Comparison of ENCODE assay signal across 11 cellular contexts in the genomic region with DNA sequence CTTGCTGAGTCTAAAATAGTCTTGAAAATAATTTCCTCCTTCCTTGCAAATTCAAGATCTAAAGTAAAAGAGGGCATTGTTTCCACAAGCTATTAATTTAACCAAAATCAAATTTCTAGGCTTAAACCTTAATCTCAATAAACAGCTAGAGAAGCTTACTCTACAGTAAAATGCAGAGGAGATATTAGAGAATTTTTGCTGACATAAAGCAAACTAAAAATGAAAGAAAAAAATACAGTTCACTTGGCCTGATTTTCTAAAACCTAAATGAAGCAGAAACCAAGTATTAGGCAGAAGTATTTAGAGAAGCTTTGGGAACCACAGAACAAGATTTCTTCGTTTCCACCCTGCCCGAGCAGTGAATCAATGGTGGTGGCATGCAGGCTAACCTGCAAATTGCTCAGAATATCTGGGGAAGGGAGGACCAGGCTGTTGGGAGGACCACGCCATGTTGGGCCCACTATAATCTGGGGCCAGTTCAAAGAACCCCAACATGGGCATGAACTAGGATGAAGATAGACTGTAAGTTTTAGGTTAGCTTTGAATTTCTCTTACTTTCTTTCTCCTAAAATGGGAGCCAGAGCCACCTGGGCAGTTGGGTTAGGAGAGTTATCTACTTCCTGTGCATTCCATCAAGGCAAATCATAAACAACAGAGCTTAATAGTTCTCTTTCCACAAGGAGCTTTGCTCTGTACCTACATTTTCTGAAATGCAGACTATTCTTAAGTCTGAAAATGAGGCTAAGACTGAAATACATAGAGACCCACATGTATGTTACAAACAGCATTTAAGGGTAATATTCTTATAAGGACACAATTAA. TPM values are rescaled to one million over a fixed set of nuclear protein-coding genes. Genes with fewer than 3 reads are reported as not detected.
DNase-seq lines count a peak whose midpoint lies in the region; TF ChIP-seq lines count a peak whose summit lies in the region.
"Had no signal": no experiment of that assay in that cellular context is flagged by ENCODE, and none has a peak within 500 bp of the region (broad histone marks: within the 10 kb centered on the region; RNA-seq: fewer than 3 reads in every experiment).

No MANE protein-coding gene starts in this region.

- no peaks in the 10 kb centered on the region for H4K20me1 ChIP-seq in GM23248 (ENCODE audit: insufficient read depth)
- no peaks in the 10 kb centered on the region for H4K20me1 ChIP-seq in neural progenitor cell (ENCODE audit: low read depth)
- H4K20me1 ChIP-seq: BLaER1 had no signal

- H3K4me3 ChIP-seq in GM23248, result peak overlapping the region; percentile 98; the same call in 1 of the 2 replicates
- peak overlapping the region; percentile 74 for H3K4me3 ChIP-seq in astrocyte of the cerebellum (ENCODE audit: low read depth, low read length)
- H3K4me3 ChIP-seq in fibroblast of pulmonary artery (replicated peaks; ENCODE audit: low read depth, low read length), result peak overlapping the region; percentile 94
- no peak overlapping the region for H3K4me3 ChIP-seq in neural progenitor cell
- H3K4me3 ChIP-seq: BLaER1 had no signal

- peaks cover 74% of the 10 kb centered on the region for H3F3A ChIP-seq in GM23248 (ENCODE audit: insufficient read depth)
- H3F3A ChIP-seq in neural progenitor cell (ENCODE audit: low read depth), result peaks cover 58% of the 10 kb centered on the region

- peaks cover 76% of the 10 kb centered on the region for H3K4me1 ChIP-seq in GM23248 (ENCODE audit: insufficient read depth)
- peaks cover 43% of the 10 kb centered on the region for H3K4me1 ChIP-seq in neural progenitor cell

- H3K9ac ChIP-seq in GM23248, result 0 out of 2 replicates have a peak overlapping the region, but pooled peaks have one; percentile 10
- no peak overlapping the region for H3K9ac ChIP-seq in neural progenitor cell
- H3K9ac ChIP-seq: BLaER1 had no signal

- H3K9me3 Mint-ChIP-seq in progenitor cell of endocrine pancreas (ENCODE audit: low read depth), result no peaks in the 10 kb centered on the region
- no peaks in the 10 kb centered on the region for H3K9me3 Mint-ChIP-seq in neural progenitor cell

- WGBS in GM23248 (ENCODE audit: low coverage in 1 of 2, low lambda C conversion rate in 2 of 2, missing lambda C conversion rate in 2 of 2), 2 experiments, result 89 to 93% methylated on average over 3 of the region's 3 CpGs

- H3K27me3 Mint-ChIP-seq in progenitor cell of endocrine pancreas, result no peaks in the 10 kb centered on the region
- H3K27me3 Mint-ChIP-seq in neural progenitor cell (ENCODE audit: insufficient read depth, low read depth), result peaks cover 26% of the 10 kb centered on the region

- peak overlapping the region; percentile 52 for H3K4me2 ChIP-seq in GM23248 (ENCODE audit: unreplicated experiment)
- H3K4me2 ChIP-seq in neural progenitor cell, result no peak overlapping the region

- no peaks in the 10 kb centered on the region for H3K9me3 ChIP-seq in GM23248 (ENCODE audit: low read depth)
- H3K9me3 ChIP-seq in neural progenitor cell (ENCODE audit: low read depth), result no peaks in the 10 kb centered on the region

- TF ChIP-seq CTCF in astrocyte of the cerebellum (IDR thresholded peaks at IDR 0.05; ENCODE audit: low read depth, low read length, missing control alignments) (no peak), fibroblast of pulmonary artery (IDR thresholded peaks at IDR 0.05; ENCODE audit: low read length, missing control alignments) (no peak), progenitor cell of endocrine pancreas (IDR thresholded peaks at IDR 0.05; ENCODE audit: unreplicated experiment) (no peak), neural progenitor cell (IDR thresholded peaks at IDR 0.05) (no peak)

- in situ Hi-C loops in GM23248 (cut with MboI), result no loop called here
- in situ Hi-C loops in astrocyte of the cerebellum (cut with HindIII; ENCODE audit: low sequenced_read_pairs), result loop anchor here (5.0 kb wide), 1 partner anchor 148 kb away; no protein-coding TSS in a partner anchor
- in situ Hi-C loops in KBM-7 (cut with MboI; ENCODE audit: low pct_unique_long_range_greater_than_20kb, low sequenced_read_pairs), result no loop called here

- no peaks in the 10 kb centered on the region for H3K9me2 ChIP-seq in GM23248 (ENCODE audit: insufficient read depth)

- no peaks in the 10 kb centered on the region for H3K27me3 ChIP-seq in GM23248 (replicated peaks; ENCODE audit: insufficient read depth)
- peaks cover 33% of the 10 kb centered on the region for H3K27me3 ChIP-seq in neural progenitor cell

- H3K27ac ChIP-seq in GM23248 (peak overlapping the region; percentile 19), neural progenitor cell (no peak overlapping the region)
- H3K27ac ChIP-seq: BLaER1 had no signal

- H2AFZ ChIP-seq in GM23248, result no peak overlapping the region
- H2AFZ ChIP-seq in neural progenitor cell (replicated peaks), result no peak overlapping the region

- H3K36me3 ChIP-seq in GM23248 (ENCODE audit: low read depth), result peaks cover 18% of the 10 kb centered on the region
- H3K36me3 ChIP-seq in neural progenitor cell, result no peaks in the 10 kb centered on the region
- H3K36me3 ChIP-seq: BLaER1 had no signal

- DNase-seq in GM23248, result peak; percentile 31
- DNase-seq in astrocyte of the cerebellum (ENCODE audit: low read depth), result no peak
- DNase-seq in fibroblast of pulmonary artery (ENCODE audit: low read depth), result no peak
- DNase-seq in progenitor cell of endocrine pancreas (ENCODE audit: low spot score, unreplicated experiment), result no peak
- no peak for DNase-seq in T-helper 9 cell
- no peak for DNase-seq in NOMO-1 treated with dmso at 0.1 percent for 144 hours (lab: John Stamatoyannopoulos, UW; ENCODE audit: unreplicated experiment)
- no peak for DNase-seq in neural progenitor cell (ENCODE audit: low spot score)
- no peak for DNase-seq in KBM-7
- DNase-seq: cerebellar nuclear complex, NCI-H526 had no signal

- H3K27ac Mint-ChIP-seq in progenitor cell of endocrine pancreas (peak overlapping the region; percentile 43), neural progenitor cell (no peak overlapping the region)

- peaks cover 30% of the 10 kb centered on the region for H3K79me2 ChIP-seq in GM23248 (ENCODE audit: insufficient read depth)
- no peaks in the 10 kb centered on the region for H3K79me2 ChIP-seq in neural progenitor cell (ENCODE audit: low read depth)

- peaks cover 53% of the 10 kb centered on the region for H3K4me1 Mint-ChIP-seq in progenitor cell of endocrine pancreas (ENCODE audit: low read depth)
- peaks cover 35% of the 10 kb centered on the region for H3K4me1 Mint-ChIP-seq in neural progenitor cell

- no peak overlapping the region for H3K4me3 Mint-ChIP-seq in progenitor cell of endocrine pancreas (ENCODE audit: low read depth)
- no peak overlapping the region for H3K4me3 Mint-ChIP-seq in neural progenitor cell

- H3K36me3 Mint-ChIP-seq in progenitor cell of endocrine pancreas (ENCODE audit: insufficient read depth) (peaks cover 26% of the 10 kb centered on the region), neural progenitor cell (no peaks in the 10 kb centered on the region)

RNA-seq across cellular contexts. Expression of a gene that starts 4.1 kb away (rescaled TPM):
- 135 and 166 TPM in 2 replicates for total RNA-seq in GM23248 (2014; rRNA removed; shearing (Covaris generic))
- polyA plus RNA-seq in GM23248 (2016; fragmentation: Nextera tagmentation; extraction: Ambion mirVana), result 107 and 108 TPM in 2 replicates
- total RNA-seq in progenitor cell of endocrine pancreas, result 275 and 307 TPM in 2 replicates
- total RNA-seq in neural progenitor cell (ENCODE audit: low replicate concordance), result 87.7 and 100 TPM in 2 replicates
